ENCODE assay signal across 8 cellular contexts in the genomic region with DNA sequence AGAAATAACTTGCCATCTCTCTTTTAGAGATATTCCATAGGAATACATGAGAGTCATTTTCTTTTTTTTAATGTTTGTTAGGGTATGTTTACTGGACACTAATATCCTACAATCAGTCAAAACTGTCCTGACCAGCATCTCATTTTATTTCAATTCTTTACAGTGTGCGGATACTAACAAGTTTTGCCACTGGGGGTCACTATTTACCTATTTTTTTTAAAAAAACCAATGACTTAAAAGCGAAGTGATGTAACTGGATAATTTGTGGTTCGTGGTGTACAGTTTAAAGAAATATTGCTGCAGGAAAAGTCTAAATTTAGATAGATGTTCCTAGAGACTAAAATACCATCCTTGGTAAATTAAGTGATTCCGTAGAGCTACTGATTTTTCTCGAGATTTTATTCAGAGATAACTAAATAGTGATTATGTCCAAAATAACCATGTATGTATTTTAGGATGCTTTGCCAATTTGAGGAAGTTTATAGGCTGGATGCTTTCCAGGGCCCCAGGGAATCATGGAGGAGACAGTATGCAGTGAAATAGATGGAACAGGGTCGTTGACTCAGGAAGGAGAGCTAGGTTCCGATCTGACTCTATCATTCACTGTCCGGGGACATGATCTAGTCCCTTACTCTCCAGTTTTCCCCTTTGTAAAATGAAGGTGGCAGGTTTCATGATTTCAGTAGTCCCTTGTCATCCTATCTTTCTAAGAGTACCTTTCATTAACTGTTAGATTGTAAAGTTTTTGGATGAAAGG. TPM values are rescaled to one million over a fixed set of nuclear protein-coding genes. Genes with fewer than 3 reads are reported as not detected.
DNase-seq lines count a peak whose midpoint lies in the region; ATAC-seq, FAIRE-seq and TF ChIP-seq lines count a peak whose summit lies in the region.

No MANE protein-coding gene starts in this region.

- H4K20me1 ChIP-seq in KMS-11 (ENCODE audit: insufficient read depth), result no peaks in the 10 kb centered on the region
- H4K20me1 ChIP-seq in fibroblast of lung (ENCODE audit: control insufficient read depth, extremely low read depth, insufficient read depth, low read length), result no peaks in the 10 kb centered on the region
- no peaks in the 10 kb centered on the region for H4K20me1 ChIP-seq in osteoblast (ENCODE audit: insufficient read depth, low read length)

- H3K27me3 ChIP-seq in KMS-11 (ENCODE audit: insufficient read depth, low read depth) (no peaks in the 10 kb centered on the region), fibroblast of lung (ENCODE audit: control insufficient read depth, insufficient read depth, low read length) (no peaks in the 10 kb centered on the region), osteoblast (ENCODE audit: insufficient read depth, low read length) (no peaks in the 10 kb centered on the region)

- peak; percentile 92 for FAIRE-seq in G401.6 (lab: Jason Lieb, UNC)

- no peak overlapping the region for H3K9ac ChIP-seq in KMS-11
- no peak overlapping the region for H3K9ac ChIP-seq in fibroblast of lung (ENCODE audit: insufficient read depth, low read length)

- H3K4me1 ChIP-seq in KMS-11 (ENCODE audit: low read depth, poor library complexity, severe bottlenecking) (no peaks in the 10 kb centered on the region), fibroblast of lung (ENCODE audit: control insufficient read depth, extremely low read depth, insufficient read depth, low read length) (no peaks in the 10 kb centered on the region), osteoblast (ENCODE audit: insufficient read depth, low read length) (no peaks in the 10 kb centered on the region)

- DNase-seq in SK-MEL-5 (ENCODE audit: low read depth, low spot score) (peak; percentile 50), fibroblast of lung (ENCODE audit: low read depth in 2 of 2) (peak; percentile 22 to 57), osteoblast (ENCODE audit: insufficient read length, low spot score, missing footprints) (peak; percentile 32), NCI-H226 (no peak)

- H3K79me2 ChIP-seq in KMS-11 (ENCODE audit: insufficient read depth, low read depth) (no peaks in the 10 kb centered on the region), fibroblast of lung (ENCODE audit: control insufficient read depth, insufficient read depth, low read length) (no peaks in the 10 kb centered on the region), osteoblast (ENCODE audit: insufficient read depth, low read length) (no peaks in the 10 kb centered on the region)

- H2AFZ ChIP-seq in KMS-11 (ENCODE audit: low read depth) (no peak overlapping the region), fibroblast of lung (ENCODE audit: low read length) (no peak overlapping the region), osteoblast (ENCODE audit: low read length) (no peak overlapping the region)

- in situ Hi-C loops in SK-MEL-5 (cut with HindIII; ENCODE audit: low pct_unique_long_range_greater_than_20kb, low sequenced_read_pairs), result no loop called here

- H3K4me2 ChIP-seq in KMS-11 (no peak overlapping the region), fibroblast of lung (ENCODE audit: extremely low read depth, insufficient read depth, low read length) (no peak overlapping the region), osteoblast (ENCODE audit: insufficient read depth, low read length) (no peak overlapping the region)

- ATAC-seq in GM21526 (IDR thresholded peaks at IDR 0.05; ENCODE audit: low FRiP score, unreplicated experiment), result peak; percentile 77
- ATAC-seq in HG03108 (IDR thresholded peaks at IDR 0.05; ENCODE audit: unreplicated experiment), result no peak

- H3K27ac ChIP-seq in KMS-11, result no peak overlapping the region
- H3K27ac ChIP-seq in fibroblast of lung (ENCODE audit: insufficient read depth, low read length), result no peak overlapping the region
- no peak overlapping the region for H3K27ac ChIP-seq in osteoblast (ENCODE audit: low read depth, low read length)

- no peaks in the 10 kb centered on the region for H3K9me3 ChIP-seq in fibroblast of lung (ENCODE audit: control insufficient read depth, insufficient read depth, low read depth, low read length)
- no peaks in the 10 kb centered on the region for H3K9me3 ChIP-seq in osteoblast (ENCODE audit: low read depth, low read length)

- no peak overlapping the region for H3K4me3 ChIP-seq in KMS-11 (IDR thresholded peaks at IDR 0.05; ENCODE audit: insufficient read depth, low read depth, low read length)
- H3K4me3 ChIP-seq in fibroblast of lung (replicated peaks in 1 of 4; ENCODE audit: control extremely low read depth in 1 of 4, insufficient read depth in 1 of 4, low read depth in 3 of 4, low read length in 4 of 4), result no peak overlapping the region
- H3K4me3 ChIP-seq in osteoblast (ENCODE audit: insufficient read depth, low read length), result no peak overlapping the region

- TF ChIP-seq CTCF in KMS-11 (conservative IDR thresholded peaks at IDR 0.05; ENCODE audit: low read depth, low read length), result peak; percentile 40; the same call in 1 of the 2 replicates
- peak; percentile 18 to 42 for TF ChIP-seq CTCF in fibroblast of lung (conservative IDR thresholded peaks at IDR 0.05 in 1 of 2, IDR thresholded peaks at IDR 0.05 in 1 of 2; ENCODE audit: low read depth in 1 of 2, low read length in 2 of 2)
- peak; percentile 49 for TF ChIP-seq CTCF in osteoblast (IDR thresholded peaks at IDR 0.05; ENCODE audit: extremely low read depth, low read depth, low read length)

- no peaks in the 10 kb centered on the region for H3K36me3 ChIP-seq in KMS-11 (ENCODE audit: insufficient read depth)
- no peaks in the 10 kb centered on the region for H3K36me3 ChIP-seq in fibroblast of lung (ENCODE audit: control insufficient read depth, insufficient read depth, low read length)
- no peaks in the 10 kb centered on the region for H3K36me3 ChIP-seq in osteoblast (ENCODE audit: insufficient read depth, low read length)

RNA-seq across cellular contexts. Expression of a gene that starts 34.0 kb away (rescaled TPM):
- total RNA-seq in SK-MEL-5 (2014; rRNA removed; shearing (Covaris generic)), result 25.4 and 26.8 TPM in 2 replicates
- polyA plus RNA-seq in SK-MEL-5 (2015; cell fraction: cytosol; rRNA removed), result 12.6 and 19.3 TPM in 2 replicates
- 18.6 and 28.9 TPM in 2 replicates for polyA plus RNA-seq in SK-MEL-5 (2015; cell fraction: nucleus; rRNA removed)
- total RNA-seq in fibroblast of lung, result 16.4 and 23.1 TPM in 2 replicates
- polyA plus RNA-seq in fibroblast of lung, result 22.0 and 31.6 TPM in 2 replicates
- 15.7 and 22.3 TPM in 2 replicates for polyA plus RNA-seq in fibroblast of lung (2012)
- 3.6 and 5.6 TPM in 2 replicates for polyA minus RNA-seq in fibroblast of lung (ENCODE audit: low replicate concordance)
- 25.3 and 29.5 TPM in 2 replicates for total RNA-seq in osteoblast
